In the genomic region with DNA sequence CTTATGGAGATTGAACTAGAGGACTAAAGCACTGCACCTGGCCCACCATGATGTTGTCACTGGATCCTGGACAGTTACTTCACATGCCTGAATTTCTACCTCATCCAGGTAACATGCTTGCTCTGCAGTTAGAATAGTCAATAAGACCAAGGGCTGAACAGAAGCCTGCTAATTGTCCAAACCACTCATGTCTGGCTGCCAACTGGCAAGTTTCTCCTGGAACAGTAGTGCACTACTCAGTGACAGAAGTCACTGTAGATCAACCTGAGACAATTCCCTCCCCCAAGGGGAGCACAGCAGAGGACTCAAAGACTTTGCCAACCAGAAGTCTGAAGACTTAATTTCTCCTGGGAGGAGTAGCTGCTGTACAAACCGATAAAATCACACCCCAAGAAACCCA, we compare ENCODE assay signal across 1 cellular context.
TF ChIP-seq lines count a peak whose summit lies in the region.

No MANE protein-coding gene starts in this region.

TF ChIP-seq in GM23338, 12 proteins besides CTCF, POLR2A, EP300 and RAD21 (continued from another document):
- TF ChIP-seq ZNF462 (CRISPR knock-in tag; IDR thresholded peaks at IDR 0.05) (no peak), EZH2phosphoT487 (IDR thresholded peaks at IDR 0.05; ENCODE audit: unreplicated experiment) (no peak), ZNF331 (CRISPR knock-in tag; IDR thresholded peaks at IDR 0.05; ENCODE audit: low read depth) (no peak), STAT1 (IDR thresholded peaks at IDR 0.05; ENCODE audit: unreplicated experiment) (no peak), NANOG (IDR thresholded peaks at IDR 0.05; ENCODE audit: borderline replicate concordance) (no peak), JUNB (IDR thresholded peaks at IDR 0.05; ENCODE audit: unreplicated experiment) (no peak), ZNF114 (CRISPR knock-in tag; IDR thresholded peaks at IDR 0.05) (no peak), REST (IDR thresholded peaks at IDR 0.05; ENCODE audit: unreplicated experiment) (no peak), CREB1 (CRISPR knock-in tag; IDR thresholded peaks at IDR 0.05; ENCODE audit: low read depth) (no peak), EZH2 (IDR thresholded peaks at IDR 0.05; ENCODE audit: low read depth, unreplicated experiment) (no peak)
TF ChIP-seq in GM23338: peak in this region for 0.
